Comparison of ENCODE assay signal across 13 cellular contexts in genomic region chr12:661720-662486, GRCh38. TPM values are rescaled to one million over a fixed set of nuclear protein-coding genes. Genes with fewer than 3 reads are reported as not detected.
DNase-seq lines count a peak whose midpoint lies in the region; ATAC-seq and TF ChIP-seq lines count a peak whose summit lies in the region.
"Had no signal": no experiment of that assay in that cellular context is flagged by ENCODE, and none has a peak within 500 bp of the region (broad histone marks: within the 10 kb centered on the region; RNA-seq: fewer than 3 reads in every experiment).

No MANE protein-coding gene starts in this region.

- no peaks in the 10 kb centered on the region for H3K27me3 ChIP-seq in left ventricle myocardium inferior (ENCODE audit: low read depth)

- no peaks in the 10 kb centered on the region for H3K9me3 Mint-ChIP-seq in activated naive CD8-positive, alpha-beta T cell treated with anti-CD3 and anti-CD28 coated beads, Interleukin-2, amount 10 ng/mL, durations not matched to agents 7 days and 5 days
- no peaks in the 10 kb centered on the region for H3K9me3 Mint-ChIP-seq in stimulated activated effector memory CD8-positive, alpha-beta T cell treated with anti-CD3 and anti-CD28 coated beads, Interleukin-12 subunit alpha, Interleukin-12 subunit beta, amount 100 ng/mL, for 72 hours
- H3K9me3 Mint-ChIP-seq: neural crest cell; T-helper 2 cell treated with Interferon-gamma antibody and Interleukin-4, amounts not matched to agents 5 μg/mL and 100 μg/mL, for 36 hours had no signal

- intact Hi-C loops in left ventricle myocardium inferior (cut with micrococcal nuclease), result no loop called here

- no peak for TF ChIP-seq CTCF in HEK293 (tag by site-specific recombination; IDR thresholded peaks at IDR 0.05)
- no peak for TF ChIP-seq CTCF in left ventricle myocardium inferior (IDR thresholded peaks at IDR 0.05; ENCODE audit: borderline replicate concordance)

- H3K4me1 Mint-ChIP-seq in activated naive CD8-positive, alpha-beta T cell treated with anti-CD3 and anti-CD28 coated beads, Interleukin-2, amount 10 ng/mL, durations not matched to agents 7 days and 5 days, result peaks cover 31% of the 10 kb centered on the region
- peaks cover 37% of the 10 kb centered on the region for H3K4me1 Mint-ChIP-seq in stimulated activated effector memory CD8-positive, alpha-beta T cell treated with anti-CD3 and anti-CD28 coated beads, Interleukin-12 subunit alpha, Interleukin-12 subunit beta, amount 100 ng/mL, for 72 hours

- H3K36me3 ChIP-seq in HEK293 (ENCODE audit: control insufficient read depth in 2 of 2, insufficient read depth in 1 of 2, low read length in 2 of 2), result no peaks in the 10 kb centered on the region
- no peaks in the 10 kb centered on the region for H3K36me3 ChIP-seq in left ventricle myocardium inferior

- H3K4me3 ChIP-seq in HEK293 (ENCODE audit: low read depth, low read length), result no peak overlapping the region
- peak overlapping the region; percentile 54 for H3K4me3 ChIP-seq in left ventricle myocardium inferior

- POLR2A ChIA-PET in HEK293 (lab: Yijun Ruan, JAX), result no interaction called here
- POLR2A ChIA-PET in activated naive CD8-positive, alpha-beta T cell treated with anti-CD3 and anti-CD28 coated beads, Interleukin-2, amount 10 ng/mL, durations not matched to agents 7 days and 5 days (lab: Charles Lee), result interaction anchor here (0.5 to 2.7 kb wide), 5 partner anchors 10 to 130 kb away, joined by 3 to 31 read pairs (median 4); partner anchors contain the start of gene WNK1

- no peak for ATAC-seq in activated naive CD8-positive, alpha-beta T cell treated with anti-CD3 and anti-CD28 coated beads, Interleukin-2, amount 10 ng/mL, durations not matched to agents 7 days and 5 days (ENCODE audit: low read depth)
- ATAC-seq in stimulated activated effector memory CD8-positive, alpha-beta T cell treated with anti-CD3 and anti-CD28 coated beads, Interleukin-12 subunit alpha, Interleukin-12 subunit beta, amount 100 ng/mL, for 72 hours, result no peak
- ATAC-seq in GM19324 (IDR thresholded peaks at IDR 0.05; ENCODE audit: low FRiP score, unreplicated experiment), result no peak

- H3K27ac ChIP-seq in HEK293 (ENCODE audit: extremely low read depth, low read depth, low read length) (no peak overlapping the region), left ventricle myocardium inferior (replicated peaks) (peak overlapping the region; percentile 84)

- no peaks in the 10 kb centered on the region for H3K36me3 Mint-ChIP-seq in activated naive CD8-positive, alpha-beta T cell treated with anti-CD3 and anti-CD28 coated beads, Interleukin-2, amount 10 ng/mL, durations not matched to agents 7 days and 5 days
- H3K36me3 Mint-ChIP-seq in stimulated activated effector memory CD8-positive, alpha-beta T cell treated with anti-CD3 and anti-CD28 coated beads, Interleukin-12 subunit alpha, Interleukin-12 subunit beta, amount 100 ng/mL, for 72 hours, result peaks cover 3% of the 10 kb centered on the region

- no peaks in the 10 kb centered on the region for H3K4me1 ChIP-seq in HEK293 (ENCODE audit: control insufficient read depth, insufficient read depth, low read length)
- H3K4me1 ChIP-seq in left ventricle myocardium inferior, result peaks cover 35% of the 10 kb centered on the region

- CTCF ChIA-PET in HEK293 (lab: Yijun Ruan, JAX), result interaction anchor here (1.0 kb wide), 1 partner anchor 15 kb away, joined by 3 read pairs; no protein-coding TSS in a partner anchor

- peak; percentile 25 for DNase-seq in activated naive CD8-positive, alpha-beta T cell treated with anti-CD3 and anti-CD28 coated beads, Interleukin-2, amount 10 ng/mL, durations not matched to agents 7 days and 5 days
- DNase-seq in left ventricle myocardium inferior (peak; percentile 46), KG1 (lab: John Stamatoyannopoulos, UW) (no peak), NCI-H1694 (lab: John Stamatoyannopoulos, UW) (no peak)
- no peak for DNase-seq in stimulated activated effector memory CD8-positive, alpha-beta T cell treated with anti-CD3 and anti-CD28 coated beads, Interleukin-12 subunit alpha, Interleukin-12 subunit beta, amount 100 ng/mL, for 72 hours (ENCODE audit: low spot score in 2 of 2)
- DNase-seq: activated CD8-positive, alpha-beta memory T cell treated with anti-CD3 and anti-CD28 coated beads, Interleukin-2, amount 50 U/mL, for 48 hours; Calu3; KBM-7 had no signal

- H3K4me3 Mint-ChIP-seq in activated naive CD8-positive, alpha-beta T cell treated with anti-CD3 and anti-CD28 coated beads, Interleukin-2, amount 10 ng/mL, durations not matched to agents 7 days and 5 days, result no peak overlapping the region
- H3K4me3 Mint-ChIP-seq in stimulated activated effector memory CD8-positive, alpha-beta T cell treated with anti-CD3 and anti-CD28 coated beads, Interleukin-12 subunit alpha, Interleukin-12 subunit beta, amount 100 ng/mL, for 72 hours, result peak overlapping the region; percentile 17
- H3K4me3 Mint-ChIP-seq: neural crest cell had no signal

- no peaks in the 10 kb centered on the region for H3K27me3 Mint-ChIP-seq in activated naive CD8-positive, alpha-beta T cell treated with anti-CD3 and anti-CD28 coated beads, Interleukin-2, amount 10 ng/mL, durations not matched to agents 7 days and 5 days

- peak overlapping the region; percentile 10 for H3K27ac Mint-ChIP-seq in activated naive CD8-positive, alpha-beta T cell treated with anti-CD3 and anti-CD28 coated beads, Interleukin-2, amount 10 ng/mL, durations not matched to agents 7 days and 5 days
- no peak overlapping the region for H3K27ac Mint-ChIP-seq in stimulated activated effector memory CD8-positive, alpha-beta T cell treated with anti-CD3 and anti-CD28 coated beads, Interleukin-12 subunit alpha, Interleukin-12 subunit beta, amount 100 ng/mL, for 72 hours

- H3K9me3 ChIP-seq in HEK293 (ENCODE audit: control insufficient read depth, insufficient read depth, low read depth, low read length) (no peaks in the 10 kb centered on the region), left ventricle myocardium inferior (replicated peaks) (no peaks in the 10 kb centered on the region)

TF ChIP-seq in HEK293, 187 proteins besides CTCF, POLR2A, EP300 and RAD21:
- TF ChIP-seq ZFP69B (tag by site-specific recombination; IDR thresholded peaks at IDR 0.05) (0 out of 2 replicates have a peak, but pooled peaks have one; percentile 22), ZNF629 (tag by site-specific recombination; IDR thresholded peaks at IDR 0.05) (no peak), ZNF596 (tag by site-specific recombination; IDR thresholded peaks at IDR 0.05) (peak; percentile 73), HIC1 (tag by site-specific recombination; IDR thresholded peaks at IDR 0.05) (no peak), ZNF274 (IDR thresholded peaks at IDR 0.05; ENCODE audit: low read length) (no peak), ZNF274 (tag by site-specific recombination; IDR thresholded peaks at IDR 0.05; ENCODE audit: borderline replicate concordance) (no peak)

RNA-seq across cellular contexts. Expression of gene NINJ2, which starts 1.3 kb away (rescaled TPM):
- 1 to 10 TPM; 5.4 to 7.8 TPM for total RNA-seq in activated naive CD8-positive, alpha-beta T cell treated with anti-CD3 and anti-CD28 coated beads, Interleukin-2, amount 10 ng/mL, durations not matched to agents 7 days and 5 days
- total RNA-seq in left ventricle myocardium inferior, result 4.6 TPM
- total RNA-seq: Calu3, H4 had no signal

Comparison
In these comparisons a context has a peak if more than half of its experiments do, and no peak if none do; other contexts are left out.
1. DNase-seq: peak in activated naive CD8-positive, alpha-beta T cell treated with anti-CD3 and anti-CD28 coated beads, Interleukin-2, amount 10 ng/mL, durations not matched to agents 7 days and 5 days (single experiment) and left ventricle myocardium inferior (single experiment); none in stimulated activated effector memory CD8-positive, alpha-beta T cell treated with anti-CD3 and anti-CD28 coated beads, Interleukin-12 subunit alpha, Interleukin-12 subunit beta, amount 100 ng/mL, for 72 hours (0 of 2), KG1 (single experiment) and NCI-H1694 (single experiment).